Comparison of ENCODE assay signal across 8 cellular contexts in genomic region chr4:127732623-127733199, GRCh38. TPM values are rescaled to one million over a fixed set of nuclear protein-coding genes. Genes with fewer than 3 reads are reported as not detected.
DNase-seq lines count a peak whose midpoint lies in the region; ATAC-seq and TF ChIP-seq lines count a peak whose summit lies in the region.

No MANE protein-coding gene starts in this region.

- no peaks in the 10 kb centered on the region for H3K27me3 ChIP-seq in ascending aorta

- H3K36me3 ChIP-seq in ascending aorta = no peaks in the 10 kb centered on the region

- no peak overlapping the region for H3K4me3 Mint-ChIP-seq in stimulated activated naive CD8-positive, alpha-beta T cell treated with anti-CD3 and anti-CD28 coated beads, Interleukin-15, amount 100 ng/mL, for 72 hours
- H3K4me3 Mint-ChIP-seq in type B pancreatic cell = no peak overlapping the region

- no peaks in the 10 kb centered on the region for H3K9me3 ChIP-seq in ascending aorta

- no peaks in the 10 kb centered on the region for H3K4me1 Mint-ChIP-seq in stimulated activated naive CD8-positive, alpha-beta T cell treated with anti-CD3 and anti-CD28 coated beads, Interleukin-15, amount 100 ng/mL, for 72 hours
- no peaks in the 10 kb centered on the region for H3K4me1 Mint-ChIP-seq in type B pancreatic cell (ENCODE audit: unreplicated experiment)

- no peaks in the 10 kb centered on the region for H3K4me1 ChIP-seq in ascending aorta

- H3K9me3 Mint-ChIP-seq in stimulated activated naive CD8-positive, alpha-beta T cell treated with anti-CD3 and anti-CD28 coated beads, Interleukin-15, amount 100 ng/mL, for 72 hours = no peaks in the 10 kb centered on the region
- H3K9me3 Mint-ChIP-seq in type B pancreatic cell = no peaks in the 10 kb centered on the region

- intact Hi-C loops in ascending aorta (cut with DNase I) = loop anchor here (1.0 kb wide), 1 partner anchor 127 kb away; no protein-coding TSS in a partner anchor

- no peaks in the 10 kb centered on the region for H3K36me3 Mint-ChIP-seq in type B pancreatic cell

- DNase-seq in stimulated activated naive CD8-positive, alpha-beta T cell treated with anti-CD3 and anti-CD28 coated beads, Interleukin-15, amount 100 ng/mL, for 72 hours = peak in 1 of 2 donors; percentile 2
- no peak for DNase-seq in stimulated activated naive CD8-positive, alpha-beta T cell treated with anti-CD3 and anti-CD28 coated beads, Interleukin-15, Interleukin-2, amounts not matched to agents 100 U/mL and 50 U/mL, for 24 hours
- DNase-seq in NCI-H146 (lab: John Stamatoyannopoulos, UW) (peak; percentile 16), ascending aorta (ENCODE audit: low spot score in 2 of 2) (no peak), inferior parietal cortex (ENCODE audit: extremely low spot score) (peak; percentile 79), type B pancreatic cell (ENCODE audit: extremely low spot score, unreplicated experiment) (no peak)
- DNase-seq in stimulated activated CD8-positive, alpha-beta memory T cell treated with anti-CD3 and anti-CD28 coated beads, Interleukin-4, amount 100 ng/mL, for 48 hours = no peak

- peak; percentile 71 for ATAC-seq in stimulated activated naive CD8-positive, alpha-beta T cell treated with anti-CD3 and anti-CD28 coated beads, Interleukin-15, amount 100 ng/mL, for 72 hours
- no peak for ATAC-seq in stimulated activated naive CD8-positive, alpha-beta T cell treated with anti-CD3 and anti-CD28 coated beads, Interleukin-15, Interleukin-2, amounts not matched to agents 100 U/mL and 50 U/mL, for 24 hours
- peak; percentile 88 for ATAC-seq in HG02870 (IDR thresholded peaks at IDR 0.05; ENCODE audit: unreplicated experiment)

- no peaks in the 10 kb centered on the region for H3K27me3 Mint-ChIP-seq in stimulated activated naive CD8-positive, alpha-beta T cell treated with anti-CD3 and anti-CD28 coated beads, Interleukin-15, amount 100 ng/mL, for 72 hours
- H3K27me3 Mint-ChIP-seq in type B pancreatic cell = no peaks in the 10 kb centered on the region

- TF ChIP-seq CTCF in ascending aorta (IDR thresholded peaks at IDR 0.05) (peak; percentile 36 to 63 (median 55)), type B pancreatic cell (conservative IDR thresholded peaks at IDR 0.05) (peak; percentile 79)

- H3K27ac Mint-ChIP-seq in stimulated activated naive CD8-positive, alpha-beta T cell treated with anti-CD3 and anti-CD28 coated beads, Interleukin-15, amount 100 ng/mL, for 72 hours = no peak overlapping the region
- H3K27ac Mint-ChIP-seq in type B pancreatic cell = no peak overlapping the region

- no peak overlapping the region for H3K4me3 ChIP-seq in ascending aorta

- H3K27ac ChIP-seq in ascending aorta = no peak overlapping the region

RNA-seq across cellular contexts. Expression of gene SLC25A31, which starts 2.5 kb away (rescaled TPM):
- total RNA-seq in ascending aorta (not detected), type B pancreatic cell (ENCODE audit: low replicate concordance) (not detected in 2 replicates)

RNA-seq across cellular contexts. Expression of gene HSPA4L, which starts 49.4 kb away (rescaled TPM):
- total RNA-seq in ascending aorta (5.5 TPM), type B pancreatic cell (ENCODE audit: low replicate concordance) (9.7 and 17.2 TPM in 2 replicates)

Comparison
In these comparisons a context has a peak if more than half of its experiments do, and no peak if none do; other contexts are left out.
1. DNase-seq: peak in NCI-H146 (single experiment) and inferior parietal cortex (single experiment); none in stimulated activated naive CD8-positive, alpha-beta T cell treated with anti-CD3 and anti-CD28 coated beads, Interleukin-15, Interleukin-2, amounts not matched to agents 100 U/mL and 50 U/mL, for 24 hours (single experiment), ascending aorta (0 of 2), type B pancreatic cell (single experiment) and stimulated activated CD8-positive, alpha-beta memory T cell treated with anti-CD3 and anti-CD28 coated beads, Interleukin-4, amount 100 ng/mL, for 48 hours (single experiment).